12 cellular contexts compared by ENCODE assay signal in the genomic region with DNA sequence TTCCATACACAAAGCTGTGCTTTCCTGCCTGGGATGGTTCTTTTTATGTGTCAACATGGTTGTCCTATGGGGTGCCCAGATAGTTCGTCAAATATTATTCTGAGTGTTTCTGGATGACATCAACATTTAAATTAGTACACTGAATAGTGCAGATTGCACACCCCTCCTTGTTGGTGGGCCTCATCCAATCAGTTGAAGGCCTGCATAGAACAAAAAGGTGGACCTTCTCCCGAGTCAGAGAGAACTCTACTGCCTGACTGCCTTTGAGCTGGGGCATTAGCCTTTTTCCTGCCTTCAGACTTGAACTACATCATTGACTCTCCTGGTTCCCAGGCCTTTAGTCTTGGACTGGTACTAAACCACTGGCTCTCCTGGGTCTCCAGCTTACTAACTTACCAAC.
"Had no signal": no experiment of that assay in that cellular context is flagged by ENCODE, and none has a peak within 500 bp of the region (broad histone marks: within the 10 kb centered on the region; RNA-seq: fewer than 3 reads in every experiment).

No MANE protein-coding gene starts in this region.

- ATAC-seq: activated CD4-positive, alpha-beta T cell treated with anti-CD3 and anti-CD28 coated beads for 36 hours; foreskin keratinocyte; left lung; WTC11 had no signal

- H3K4me3 ChIP-seq: colonic mucosa, left lung, smooth muscle cell, tibial artery had no signal

- H3K27me3 ChIP-seq: colonic mucosa, foreskin keratinocyte, left lung, tibial artery had no signal

- DNase-seq: activated CD4-positive, alpha-beta memory T cell treated with anti-CD3 and anti-CD28 coated beads for 36 hours; activated CD4-positive, alpha-beta T cell treated with anti-CD3 and anti-CD28 coated beads for 36 hours; amniotic stem cell; central memory CD4-positive, alpha-beta T cell; colonic mucosa; foreskin keratinocyte; left lung; mammary epithelial cell; stimulated activated CD4-positive, alpha-beta T cell treated with anti-CD3 and anti-CD28 coated beads, Interleukin-4, amount 100 ng/mL, for 1 hour; tibial artery had no signal

- H3K36me3 ChIP-seq: colonic mucosa, left lung, tibial artery had no signal

- H3K4me1 ChIP-seq: colonic mucosa had no signal

- H3K27ac ChIP-seq: colonic mucosa, foreskin keratinocyte, left lung, tibial artery had no signal

- H3K9me3 ChIP-seq: colonic mucosa, left lung, tibial artery had no signal
